In genomic region chr1:117546467-117546866, GRCh38 we compare ENCODE assay signal across 24 cellular contexts. TPM values are rescaled to one million over a fixed set of nuclear protein-coding genes. Genes with fewer than 3 reads are reported as not detected.
"Had no signal": no experiment of that assay in that cellular context is flagged by ENCODE, and none has a peak within 500 bp of the region (broad histone marks: within the 10 kb centered on the region; RNA-seq: fewer than 3 reads in every experiment).

No MANE protein-coding gene starts in this region.

- FAIRE-seq: colon, endothelial cell of umbilical vein, frontal cortex, keratinocyte had no signal

- ATAC-seq: foreskin keratinocyte, gastroesophageal sphincter, heart left ventricle, left cardiac atrium, lower lobe of right lung, mucosa of descending colon had no signal

- H2AFZ ChIP-seq: hepatocyte had no signal

- DNase-seq: dermis blood vessel endothelial cell; dorsolateral prefrontal cortex; effector CD4-positive, alpha-beta T cell; effector memory CD4-positive, alpha-beta T cell; foreskin keratinocyte; heart left ventricle; hypothalamus; immature natural killer cell; left cardiac atrium; left ventricle myocardium inferior; lower lobe of right lung; mesenchymal stem cell; mucosa of descending colon; naive B cell had no signal

- H3K27me3 ChIP-seq: dorsolateral prefrontal cortex, esophagus muscularis mucosa, gastroesophageal sphincter, heart left ventricle, hepatocyte had no signal

- H3K4me1 ChIP-seq: esophagus muscularis mucosa, foreskin keratinocyte, lower lobe of right lung had no signal

- H3K4me2 ChIP-seq: hepatocyte had no signal

- H3K4me3 ChIP-seq: coronary artery, dorsolateral prefrontal cortex, esophagus muscularis mucosa, gastroesophageal sphincter, heart left ventricle, hepatocyte, left ventricle myocardium inferior, lower lobe of right lung, mucosa of descending colon had no signal

- H3K79me2 ChIP-seq: hepatocyte had no signal

- H3K9me3 ChIP-seq: esophagus muscularis mucosa, gastroesophageal sphincter, heart left ventricle, left ventricle myocardium inferior, lower lobe of right lung, mucosa of descending colon had no signal

- H3K36me3 ChIP-seq: esophagus muscularis mucosa, gastroesophageal sphincter, heart left ventricle, left ventricle myocardium inferior, lower lobe of right lung had no signal

- H3K27ac ChIP-seq: coronary artery, dorsolateral prefrontal cortex, esophagus muscularis mucosa, foreskin keratinocyte, gastroesophageal sphincter, heart left ventricle, hepatocyte, left ventricle myocardium inferior, lower lobe of right lung had no signal

RNA-seq across cellular contexts. Expression of gene TENT5C, which starts 59.4 kb away (rescaled TPM):
- total RNA-seq: epithelial cell of proximal tubule, myocyte had no signal
